ENCODE assay signal across 8 cellular contexts in the genomic region with DNA sequence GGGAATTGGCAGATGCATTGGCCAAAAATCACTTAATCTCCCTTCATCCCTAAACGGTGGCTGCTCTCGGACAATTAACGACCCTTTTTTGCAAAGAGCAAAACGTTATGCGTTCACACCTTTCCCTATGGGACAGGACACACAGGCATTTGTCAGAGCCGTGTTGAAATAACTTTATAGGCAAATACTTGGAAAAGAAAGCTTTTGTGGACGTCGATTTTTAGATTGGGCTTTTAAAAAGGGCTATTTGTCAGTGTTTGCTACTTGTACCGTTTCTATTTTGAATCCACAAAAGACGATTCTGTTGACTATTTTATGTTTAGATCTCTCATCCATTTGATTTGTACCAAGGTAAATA.
A peak's percentile ranks its signal among the peaks of the same experiment; 100 is the strongest.
DNase-seq lines count a peak whose midpoint lies in the region; ATAC-seq and TF ChIP-seq lines count a peak whose summit lies in the region.

No MANE protein-coding gene starts in this region.

- WGBS in psoas muscle, 3 donors, result 21 to 28% (median 26%) methylated on average over 10 of the region's 10 CpGs

- intact Hi-C loops in psoas muscle (cut with DNase I), result loop anchor here in 1 of 2 donors (5.0 kb wide), 1 partner anchor 951 kb away; no protein-coding TSS in a partner anchor

- no peaks in the 10 kb centered on the region for H3K27me3 ChIP-seq in NT2/D1 (ENCODE audit: insufficient read depth, insufficient read length)
- peaks cover 3 to 11% (median 3%) of the 10 kb centered on the region in 3 donors for H3K27me3 ChIP-seq in psoas muscle (ENCODE audit: insufficient read depth in 3 of 3, low read length in 2 of 3)

- peak; percentile 46 for DNase-seq in NCI-H1092 treated with DMSO at 0.1 percent for 48 hours (lab: John Stamatoyannopoulos, UW)
- no peak for DNase-seq in NCI-H1092 (lab: John Stamatoyannopoulos, UW)
- no peak for DNase-seq in NT2/D1 (ENCODE audit: low read depth, low spot score)
- no peak for DNase-seq in epithelial cell of proximal tubule (ENCODE audit: low read depth)
- no peak for DNase-seq in psoas muscle
- DNase-seq in caudate nucleus (lab: John Stamatoyannopoulos, UW), result no peak
- DNase-seq in activated CD4-positive, alpha-beta T cell treated with anti-CD3 and anti-CD28 coated beads, Interleukin-2, amount 50 U/mL, for 48 hours, result no peak

- no peak for ATAC-seq in psoas muscle
- no peak for ATAC-seq in HG02973 (IDR thresholded peaks at IDR 0.05; ENCODE audit: unreplicated experiment)

- H3K27ac ChIP-seq in psoas muscle (no peak overlapping the region), caudate nucleus (ENCODE audit: low read depth, low read length) (no peak overlapping the region)

- H3K9ac ChIP-seq in NT2/D1 (ENCODE audit: insufficient read length, low read depth), result peak overlapping the region; percentile 50

- peak overlapping the region; percentile 41 for H3K4me3 ChIP-seq in NT2/D1 (ENCODE audit: insufficient read length, low read depth)
- peak overlapping the region; percentile 63 for H3K4me3 ChIP-seq in epithelial cell of proximal tubule (ENCODE audit: low read depth, low read length)
- peak overlapping the region; percentile 61 for H3K4me3 ChIP-seq in psoas muscle

- H3K9me3 ChIP-seq in NT2/D1 (ENCODE audit: insufficient read depth, low read length), result no peaks in the 10 kb centered on the region
- H3K9me3 ChIP-seq in psoas muscle, result no peaks in the 10 kb centered on the region

- H3K4me1 ChIP-seq in NT2/D1 (ENCODE audit: insufficient read depth, insufficient read length), result no peaks in the 10 kb centered on the region
- peaks cover 5% of the 10 kb centered on the region for H3K4me1 ChIP-seq in psoas muscle

- TF ChIP-seq CTCF in epithelial cell of proximal tubule (conservative IDR thresholded peaks at IDR 0.05; ENCODE audit: low read depth, low read length) (no peak), psoas muscle (IDR thresholded peaks at IDR 0.05) (no peak)

- H3K36me3 ChIP-seq in NT2/D1 (ENCODE audit: insufficient read depth, insufficient read length, low read length), result no peaks in the 10 kb centered on the region
- H3K36me3 ChIP-seq in psoas muscle (ENCODE audit: insufficient read depth in 1 of 2, low read depth in 1 of 2), result no peaks in the 10 kb centered on the region
